ENCODE assay signal across 8 cellular contexts in the genomic region with DNA sequence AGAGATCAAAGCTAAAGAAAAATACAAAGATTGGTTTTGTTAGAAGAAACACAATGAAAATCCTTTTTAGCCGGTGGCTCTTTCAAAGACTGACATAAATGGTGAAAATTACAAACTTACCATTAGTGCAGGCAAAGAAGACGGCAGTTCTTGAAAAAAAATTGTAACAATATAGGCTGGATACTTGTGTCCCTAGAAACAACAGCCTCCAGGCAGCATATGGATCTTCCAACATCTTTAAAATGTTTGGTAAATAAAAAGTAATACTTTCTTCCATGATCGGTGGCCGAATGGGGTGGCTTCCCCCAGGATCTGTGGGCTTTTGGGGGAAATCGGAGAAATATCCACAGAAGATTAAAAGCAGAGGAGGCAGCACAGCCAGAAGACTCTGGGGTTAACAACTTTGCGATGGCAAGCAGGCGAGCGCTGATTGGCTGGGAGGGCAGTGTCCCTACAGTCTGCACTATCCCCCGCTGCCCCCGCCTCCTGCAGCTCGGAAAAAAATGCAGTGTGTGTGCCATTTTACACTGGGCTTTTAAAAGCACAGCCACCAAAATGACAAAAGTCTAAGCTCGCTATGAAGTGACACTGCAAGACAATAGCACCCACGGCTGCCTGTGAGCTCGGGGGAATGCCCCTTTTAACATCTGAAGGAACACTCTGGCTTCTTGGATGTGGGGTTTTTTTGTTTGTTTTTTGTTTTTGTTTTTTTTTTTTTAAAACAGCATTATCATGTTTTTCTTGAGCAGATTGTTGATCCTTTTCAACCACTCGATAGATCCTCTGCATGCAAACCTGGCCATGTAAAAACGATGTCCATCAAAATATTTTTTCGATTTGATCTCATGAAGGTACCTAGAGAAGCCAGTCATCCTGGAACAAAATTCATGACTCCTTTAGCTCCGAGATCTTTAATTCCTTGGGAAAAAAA. TPM values are rescaled to one million over a fixed set of nuclear protein-coding genes. Genes with fewer than 3 reads are reported as not detected.
DNase-seq lines count a peak whose midpoint lies in the region; ATAC-seq and TF ChIP-seq lines count a peak whose summit lies in the region.

No MANE protein-coding gene starts in this region.

- ATAC-seq in GM21576 (IDR thresholded peaks at IDR 0.05; ENCODE audit: unreplicated experiment) (peak; percentile 93), esophagus mucosa (peak; percentile 97)

- peak overlapping the region; percentile 91 to 96 for H3K9ac ChIP-seq in mucosa of rectum (ENCODE audit: low read depth in 1 of 2, low read length in 2 of 2)

- H3K4me3 ChIP-seq in mucosa of rectum (ENCODE audit: low read length in 2 of 2): peak overlapping the region; percentile 86 to 96

- peaks cover 6 to 24% of the 10 kb centered on the region in 2 donors for H3K4me1 ChIP-seq in mucosa of rectum (ENCODE audit: control insufficient read depth in 2 of 2, insufficient read depth in 2 of 2, low read length in 2 of 2)

- no peaks in the 10 kb centered on the region for H3K9me3 ChIP-seq in mucosa of rectum (ENCODE audit: control insufficient read depth in 2 of 2, low read length in 2 of 2)

- H3K27me3 ChIP-seq in mucosa of rectum (ENCODE audit: control insufficient read depth in 2 of 2, insufficient read depth in 2 of 2, low read length in 2 of 2): no peaks in the 10 kb centered on the region

- DNase-seq in DMS153 (lab: John Stamatoyannopoulos, UW) (peak; percentile 74), OCI-M1 (lab: John Stamatoyannopoulos, UW) (peak; percentile 96), activated T-cell treated with anti-CD3 and anti-CD28 coated beads for 48 hours (ENCODE audit: low read depth) (peak; percentile 84)
- peak; percentile 78 to 82 for DNase-seq in stimulated activated CD8-positive, alpha-beta memory T cell treated with anti-CD3 and anti-CD28 coated beads, Interleukin-4, amount 100 ng/mL, for 4 hours (ENCODE audit: low read depth in 2 of 2, low spot score in 1 of 2)

- H3K27ac ChIP-seq in mucosa of rectum (ENCODE audit: low read depth in 2 of 2, low read length in 2 of 2): peak overlapping the region; percentile 86 to 94

- no peak for TF ChIP-seq RAD21 in Ishikawa (IDR thresholded peaks at IDR 0.05; ENCODE audit: low read depth)

- no peaks in the 10 kb centered on the region for H3K36me3 ChIP-seq in mucosa of rectum (ENCODE audit: control insufficient read depth in 2 of 2, insufficient read depth in 2 of 2, low read length in 2 of 2)

- peak; percentile 31 for TF ChIP-seq EP300 in Ishikawa (IDR thresholded peaks at IDR 0.05; ENCODE audit: borderline replicate concordance)

TF ChIP-seq in Ishikawa, 13 proteins besides CTCF, POLR2A, EP300 and RAD21:
- TF ChIP-seq CREB1 (IDR thresholded peaks at IDR 0.05; ENCODE audit: low read depth): 0 out of 2 replicates have a peak, but pooled peaks have one; percentile 13
- peak; percentile 54 for TF ChIP-seq NFIC (IDR thresholded peaks at IDR 0.05)
- no peak for TF ChIP-seq FOXM1 (IDR thresholded peaks at IDR 0.05; ENCODE audit: borderline replicate concordance, low read depth)
- peak; percentile 58; the same call in 1 of the 2 replicates for TF ChIP-seq TAF1 (IDR thresholded peaks at IDR 0.05; ENCODE audit: low read depth)
- peak; percentile 84 for TF ChIP-seq YY1 (IDR thresholded peaks at IDR 0.05; ENCODE audit: low read depth)
- TF ChIP-seq TEAD4 (IDR thresholded peaks at IDR 0.05): peak; percentile 54
- no peak for TF ChIP-seq EGR1 (IDR thresholded peaks at IDR 0.05)
- TF ChIP-seq, protein P1, sequence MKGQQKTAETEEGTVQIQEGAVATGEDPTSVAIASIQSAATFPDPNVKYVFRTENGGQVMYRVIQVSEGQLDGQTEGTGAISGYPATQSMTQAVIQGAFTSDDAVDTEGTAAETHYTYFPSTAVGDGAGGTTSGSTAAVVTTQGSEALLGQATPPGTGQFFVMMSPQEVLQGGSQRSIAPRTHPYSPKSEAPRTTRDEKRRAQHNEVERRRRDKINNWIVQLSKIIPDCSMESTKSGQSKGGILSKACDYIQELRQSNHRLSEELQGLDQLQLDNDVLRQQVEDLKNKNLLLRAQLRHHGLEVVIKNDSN (IDR thresholded peaks at IDR 0.05): no peak
- no peak for TF ChIP-seq ZBTB7A (IDR thresholded peaks at IDR 0.05; ENCODE audit: low read depth)
- TF ChIP-seq, protein P2, sequence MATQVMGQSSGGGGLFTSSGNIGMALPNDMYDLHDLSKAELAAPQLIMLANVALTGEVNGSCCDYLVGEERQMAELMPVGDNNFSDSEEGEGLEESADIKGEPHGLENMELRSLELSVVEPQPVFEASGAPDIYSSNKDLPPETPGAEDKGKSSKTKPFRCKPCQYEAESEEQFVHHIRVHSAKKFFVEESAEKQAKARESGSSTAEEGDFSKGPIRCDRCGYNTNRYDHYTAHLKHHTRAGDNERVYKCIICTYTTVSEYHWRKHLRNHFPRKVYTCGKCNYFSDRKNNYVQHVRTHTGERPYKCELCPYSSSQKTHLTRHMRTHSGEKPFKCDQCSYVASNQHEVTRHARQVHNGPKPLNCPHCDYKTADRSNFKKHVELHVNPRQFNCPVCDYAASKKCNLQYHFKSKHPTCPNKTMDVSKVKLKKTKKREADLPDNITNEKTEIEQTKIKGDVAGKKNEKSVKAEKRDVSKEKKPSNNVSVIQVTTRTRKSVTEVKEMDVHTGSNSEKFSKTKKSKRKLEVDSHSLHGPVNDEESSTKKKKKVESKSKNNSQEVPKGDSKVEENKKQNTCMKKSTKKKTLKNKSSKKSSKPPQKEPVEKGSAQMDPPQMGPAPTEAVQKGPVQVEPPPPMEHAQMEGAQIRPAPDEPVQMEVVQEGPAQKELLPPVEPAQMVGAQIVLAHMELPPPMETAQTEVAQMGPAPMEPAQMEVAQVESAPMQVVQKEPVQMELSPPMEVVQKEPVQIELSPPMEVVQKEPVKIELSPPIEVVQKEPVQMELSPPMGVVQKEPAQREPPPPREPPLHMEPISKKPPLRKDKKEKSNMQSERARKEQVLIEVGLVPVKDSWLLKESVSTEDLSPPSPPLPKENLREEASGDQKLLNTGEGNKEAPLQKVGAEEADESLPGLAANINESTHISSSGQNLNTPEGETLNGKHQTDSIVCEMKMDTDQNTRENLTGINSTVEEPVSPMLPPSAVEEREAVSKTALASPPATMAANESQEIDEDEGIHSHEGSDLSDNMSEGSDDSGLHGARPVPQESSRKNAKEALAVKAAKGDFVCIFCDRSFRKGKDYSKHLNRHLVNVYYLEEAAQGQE (IDR thresholded peaks at IDR 0.05; ENCODE audit: low read depth): no peak
- TF ChIP-seq, protein P3, sequence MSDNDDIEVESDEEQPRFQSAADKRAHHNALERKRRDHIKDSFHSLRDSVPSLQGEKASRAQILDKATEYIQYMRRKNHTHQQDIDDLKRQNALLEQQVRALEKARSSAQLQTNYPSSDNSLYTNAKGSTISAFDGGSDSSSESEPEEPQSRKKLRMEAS (IDR thresholded peaks at IDR 0.05): peak; percentile 71
- peak; percentile 54 for TF ChIP-seq TCF12 (IDR thresholded peaks at IDR 0.05; ENCODE audit: low read depth)
- TF ChIP-seq CEBPB (IDR thresholded peaks at IDR 0.05): no peak

RNA-seq across cellular contexts. Expression of a gene that starts 31.7 kb away (rescaled TPM):
- total RNA-seq in esophagus mucosa: 15.0 TPM

Comparison
In these comparisons a context has a peak if more than half of its experiments do, and no peak if none do; other contexts are left out.
1. Peak in every context shown above with its lines: DNase-seq, ATAC-seq, H3K4me3 ChIP-seq and H3K27ac ChIP-seq.